In genomic region chrX:30881797-30882196, GRCh38 we compare ENCODE assay signal across 2 cellular contexts.
TF ChIP-seq lines count a peak whose summit lies in the region.

No MANE protein-coding gene starts in this region.

TF ChIP-seq in A549, 52 proteins besides CTCF, POLR2A, EP300 and RAD21:
- TF ChIP-seq GATA3 (IDR thresholded peaks at IDR 0.05; ENCODE audit: borderline replicate concordance) (no peak), HOXB5 (CRISPR knock-in tag; IDR thresholded peaks at IDR 0.05) (no peak), CHD2 (IDR thresholded peaks at IDR 0.05; ENCODE audit: low read length, partially characterized antibody) (no peak), HDAC2 (IDR thresholded peaks at IDR 0.05) (no peak), NR3C1 (IDR thresholded peaks at IDR 0.05) (no peak), PHF8 (IDR thresholded peaks at IDR 0.05; ENCODE audit: borderline replicate concordance, low read depth) (no peak), EHF (CRISPR knock-in tag; IDR thresholded peaks at IDR 0.05) (no peak), E2F6 (IDR thresholded peaks at IDR 0.05; ENCODE audit: borderline replicate concordance, low read depth) (no peak), TP53 (CRISPR knock-in tag; IDR thresholded peaks at IDR 0.05) (no peak)
TF ChIP-seq in A549: peak in this region for 0.

TF ChIP-seq in K562, 482 proteins besides CTCF, POLR2A, EP300 and RAD21:
- TF ChIP-seq ZNF830 (CRISPR knock-in tag; IDR thresholded peaks at IDR 0.05) (no peak), TCF3 (CRISPR knock-in tag; IDR thresholded peaks at IDR 0.05) (peak; percentile 64), NFIC (IDR thresholded peaks at IDR 0.05) (peak; percentile 39), TAF9B (IDR thresholded peaks at IDR 0.05; ENCODE audit: partially characterized antibody) (no peak), MEF2D (tag; conservative IDR thresholded peaks at IDR 0.05; ENCODE audit: low read depth) (0 out of 2 replicates have a peak, but pooled peaks have one; percentile 47), SMARCC2 (IDR thresholded peaks at IDR 0.05; ENCODE audit: low read depth) (0 out of 2 replicates have a peak, but pooled peaks have one; percentile 25), MTA2 (IDR thresholded peaks at IDR 0.05; ENCODE audit: low read depth) (peak; percentile 34; the same call in 1 of the 2 replicates), ATF3 (IDR thresholded peaks at IDR 0.05) (0 out of 2 replicates have a peak, but pooled peaks have one; percentile 7), ATF3 (CRISPR knock-in tag; conservative IDR thresholded peaks at IDR 0.05) (no peak), STAT5A (IDR thresholded peaks at IDR 0.05; ENCODE audit: borderline replicate concordance, low read length) (0 out of 2 replicates have a peak, but pooled peaks have one; percentile 18), DPF2 (IDR thresholded peaks at IDR 0.05) (peak; percentile 44; the same call in 1 of the 2 replicates), SMARCA4 (IDR thresholded peaks at IDR 0.05) (peak; percentile 41), TEAD4 (IDR thresholded peaks at IDR 0.05; ENCODE audit: low read length) (peak; percentile 67), TEAD4 (CRISPR knock-in tag; IDR thresholded peaks at IDR 0.05; ENCODE audit: borderline replicate concordance) (no peak), KDM1A (IDR thresholded peaks at IDR 0.05) (no peak), ELF2 (CRISPR knock-in tag; IDR thresholded peaks at IDR 0.05) (no peak), NCOR1 (IDR thresholded peaks at IDR 0.05) (peak; percentile 65), CBFA2T2 (conservative IDR thresholded peaks at IDR 0.05) (peak; percentile 66), ARID1B (IDR thresholded peaks at IDR 0.05) (peak; percentile 84), ZZZ3 (IDR thresholded peaks at IDR 0.05) (no peak), TAL1 (IDR thresholded peaks at IDR 0.05) (peak; percentile 75), MEF2A (IDR thresholded peaks at IDR 0.05; ENCODE audit: control insufficient read depth, low read depth, low read length) (no peak), SOX6 (IDR thresholded peaks at IDR 0.05) (peak; percentile 53; the same call in 1 of the 2 replicates), KLF16 (IDR thresholded peaks at IDR 0.05) (no peak), CBFA2T3 (IDR thresholded peaks at IDR 0.05) (peak; percentile 81), MEIS2 (IDR thresholded peaks at IDR 0.05; ENCODE audit: partially characterized antibody) (peak; percentile 43), FOSL1 (tag; conservative IDR thresholded peaks at IDR 0.05) (peak; percentile 71)
